Comparison of ENCODE assay signal across 21 cellular contexts in the genomic region with DNA sequence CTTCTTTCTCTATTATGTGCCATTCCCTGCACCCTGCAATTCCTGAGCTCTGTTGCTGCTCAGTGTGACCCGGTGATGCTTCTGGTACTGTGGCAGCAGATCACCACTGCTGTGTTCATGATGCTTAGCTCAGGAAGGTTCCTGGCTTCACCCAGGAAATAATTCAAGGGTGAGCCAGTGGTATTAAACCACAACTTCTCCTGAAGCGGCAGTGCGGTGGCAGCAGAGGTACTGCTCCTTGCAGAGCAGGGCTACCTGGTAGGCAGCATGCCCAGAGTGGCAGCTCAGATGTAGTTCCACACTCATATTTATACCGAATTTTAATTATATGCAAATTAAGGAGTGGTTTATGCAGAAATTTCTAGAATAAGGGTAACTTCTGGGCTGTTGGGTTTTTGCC.
"Had no signal": no experiment of that assay in that cellular context is flagged by ENCODE, and none has a peak within 500 bp of the region (broad histone marks: within the 10 kb centered on the region; RNA-seq: fewer than 3 reads in every experiment).

No MANE protein-coding gene starts in this region.

- H3K36me3 Mint-ChIP-seq: activated naive CD4-positive, alpha-beta T cell treated with anti-CD3 and anti-CD28 coated beads, Interleukin-2, amount 10 ng/mL, durations not matched to agents 7 days and 5 days; activated naive CD8-positive, alpha-beta T cell treated with anti-CD3 and anti-CD28 coated beads for 36 hours had no signal

- H3K27me3 ChIP-seq: brain microvascular endothelial cell had no signal

- ATAC-seq: activated T-cell treated with anti-CD3 and anti-CD28 coated beads, Interleukin-2, amount 50 U/mL, for 72 hours; T-helper 17 cell had no signal

- H2AFZ ChIP-seq: PC-9 had no signal

- H3K4me3 ChIP-seq: PC-9 had no signal

- H3K4me1 Mint-ChIP-seq: activated CD4-positive, alpha-beta memory T cell treated with anti-CD3 and anti-CD28 coated beads, Interleukin-2, amount 10 ng/mL, durations not matched to agents 7 days and 5 days; activated naive CD4-positive, alpha-beta T cell treated with anti-CD3 and anti-CD28 coated beads, Interleukin-2, amount 10 ng/mL, durations not matched to agents 7 days and 5 days; activated naive CD8-positive, alpha-beta T cell treated with anti-CD3 and anti-CD28 coated beads for 36 hours; T-helper 17 cell had no signal

- H3K4me2 ChIP-seq: PC-9 had no signal

- H3K36me3 ChIP-seq: brain microvascular endothelial cell had no signal

- H3K9me3 Mint-ChIP-seq: activated CD4-positive, alpha-beta memory T cell treated with anti-CD3 and anti-CD28 coated beads, Interleukin-2, amount 10 ng/mL, durations not matched to agents 7 days and 5 days; activated naive CD8-positive, alpha-beta T cell treated with anti-CD3 and anti-CD28 coated beads for 36 hours had no signal

- H3K27ac ChIP-seq: brain microvascular endothelial cell, PC-9 had no signal

- H3K4me3 Mint-ChIP-seq: activated CD4-positive, alpha-beta memory T cell treated with anti-CD3 and anti-CD28 coated beads, Interleukin-2, amount 10 ng/mL, durations not matched to agents 7 days and 5 days; activated naive CD4-positive, alpha-beta T cell treated with anti-CD3 and anti-CD28 coated beads, Interleukin-2, amount 10 ng/mL, durations not matched to agents 7 days and 5 days; activated naive CD8-positive, alpha-beta T cell treated with anti-CD3 and anti-CD28 coated beads for 36 hours; activated T-cell treated with anti-CD3 and anti-CD28 coated beads, Interleukin-2, amount 50 U/mL, for 72 hours; T-helper 17 cell had no signal

- H3K27me3 Mint-ChIP-seq: activated CD4-positive, alpha-beta memory T cell treated with anti-CD3 and anti-CD28 coated beads, Interleukin-2, amount 10 ng/mL, durations not matched to agents 7 days and 5 days; activated naive CD4-positive, alpha-beta T cell treated with anti-CD3 and anti-CD28 coated beads, Interleukin-2, amount 10 ng/mL, durations not matched to agents 7 days and 5 days; activated naive CD8-positive, alpha-beta T cell treated with anti-CD3 and anti-CD28 coated beads for 36 hours; T-helper 17 cell had no signal

- H3K27ac Mint-ChIP-seq: activated CD4-positive, alpha-beta memory T cell treated with anti-CD3 and anti-CD28 coated beads, Interleukin-2, amount 10 ng/mL, durations not matched to agents 7 days and 5 days; activated naive CD4-positive, alpha-beta T cell treated with anti-CD3 and anti-CD28 coated beads, Interleukin-2, amount 10 ng/mL, durations not matched to agents 7 days and 5 days; activated naive CD8-positive, alpha-beta T cell treated with anti-CD3 and anti-CD28 coated beads for 36 hours; activated T-cell treated with anti-CD3 and anti-CD28 coated beads, Interleukin-2, amount 50 U/mL, for 72 hours; activated T-helper 2 cell treated with anti-CD3 and anti-CD28 coated beads, Interferon-gamma antibody, Interleukin-2, Interleukin-4, amounts not matched to agents 10 μg/mL and 5 μg/mL and 100 μg/mL, durations not matched to agents 14 hours and 24 hours and 36 hours; T-helper 17 cell had no signal

- DNase-seq: activated CD4-positive, alpha-beta memory T cell treated with anti-CD3 and anti-CD28 coated beads, Interleukin-2, amount 10 ng/mL, durations not matched to agents 7 days and 5 days; activated CD4-positive, alpha-beta T cell treated with anti-CD3 and anti-CD28 coated beads, Interleukin-2, amount 50 U/mL, for 1 hour; activated CD4-positive, CD25-positive, alpha-beta regulatory T cell; activated gamma-delta T cell treated with Interleukin-2 at 50 U/mL for 16 hours; activated naive CD4-positive, alpha-beta T cell treated with anti-CD3 and anti-CD28 coated beads, Interleukin-2, amount 10 ng/mL, durations not matched to agents 7 days and 5 days; activated naive CD8-positive, alpha-beta T cell treated with anti-CD3 and anti-CD28 coated beads for 36 hours; activated T-cell treated with anti-CD3 and anti-CD28 coated beads, Interleukin-2, amount 50 U/mL, for 72 hours; brain microvascular endothelial cell; NCI-H1048; NCI-H146; NCI-H187 treated with DMSO at 0.1 percent for 48 hours; NCI-H2081 treated with DMSO at 0.1 percent for 48 hours; NCI-H345; NCI-H510A; NCI-H69; NK-92 treated with Interleukin-12 subunit alpha and Interleukin-12 subunit beta, amount 100 ng/mL, for 24 hours; PC-9; SHP77 treated with DMSO at 0.1 percent for 48 hours; T-helper 17 cell; T-helper 9 cell had no signal
